In genomic region chrX:112819013-112819635, GRCh38 we compare ENCODE assay signal across 1 cellular context.
TF ChIP-seq lines count a peak whose summit lies in the region.

No MANE protein-coding gene starts in this region.

TF ChIP-seq in WTC11, 78 proteins besides CTCF, POLR2A, EP300 and RAD21 (continued from another document):
- TF ChIP-seq ZBTB43 (CRISPR knock-in tag; IDR thresholded peaks at IDR 0.05) (no peak), JUN (CRISPR knock-in tag; IDR thresholded peaks at IDR 0.05) (no peak), ZNF317 (CRISPR knock-in tag; IDR thresholded peaks at IDR 0.05; ENCODE audit: borderline replicate concordance, low read depth) (no peak), RELA (CRISPR knock-in tag; IDR thresholded peaks at IDR 0.05; ENCODE audit: borderline replicate concordance) (no peak), USF1 (CRISPR knock-in tag; IDR thresholded peaks at IDR 0.05) (no peak), SOX15 (CRISPR knock-in tag; IDR thresholded peaks at IDR 0.05) (no peak), NFYB (CRISPR knock-in tag; conservative IDR thresholded peaks at IDR 0.05; ENCODE audit: low read depth) (no peak), ZNF425 (CRISPR knock-in tag; conservative IDR thresholded peaks at IDR 0.05) (no peak)
